8 cellular contexts compared by ENCODE assay signal in the genomic region with DNA sequence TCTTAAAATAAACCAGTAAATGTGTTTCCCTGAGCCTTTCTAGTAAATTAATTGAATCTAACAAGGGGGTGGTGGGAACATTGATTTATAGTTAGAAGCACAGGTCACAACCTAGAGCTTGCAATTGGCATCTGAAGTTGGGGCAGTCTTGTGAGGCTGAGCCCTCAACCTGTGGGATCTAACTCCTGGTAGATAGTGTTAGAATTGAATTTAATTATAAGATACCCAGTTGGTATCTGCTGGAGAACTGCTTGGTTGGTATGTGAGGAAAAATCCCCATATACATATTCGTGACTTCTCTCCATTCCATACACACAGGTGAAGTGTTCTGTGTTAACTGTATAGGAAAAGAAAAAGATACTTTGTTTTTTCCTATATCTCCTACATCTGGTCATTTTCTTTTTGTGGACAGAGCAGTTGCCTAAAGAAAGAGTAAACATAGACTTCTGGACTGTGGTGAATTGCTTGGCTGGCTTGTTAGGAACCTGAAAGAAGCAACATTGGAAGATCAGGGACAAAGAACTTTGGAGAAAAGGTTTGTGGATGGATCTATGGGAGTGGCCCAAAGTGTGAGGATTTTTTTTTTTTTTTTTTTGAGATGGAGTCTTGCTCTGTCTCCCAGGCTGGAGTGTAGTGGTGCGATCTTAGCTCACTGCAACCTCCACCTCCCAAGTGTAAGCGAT.
"Had no signal": no experiment of that assay in that cellular context is flagged by ENCODE, and none has a peak within 500 bp of the region (broad histone marks: within the 10 kb centered on the region; RNA-seq: fewer than 3 reads in every experiment).

No MANE protein-coding gene starts in this region.

- FAIRE-seq: H1, H54 had no signal

- H3K4me2 ChIP-seq: GM23338, KMS-11 had no signal

- H3K9ac ChIP-seq: KMS-11 had no signal

- H3K4me3 ChIP-seq: GM23338 had no signal

- ATAC-seq: GM23338 had no signal

- H3K4me3 Mint-ChIP-seq: GM23338, H9, IgD-negative memory B cell had no signal

- H3K27ac Mint-ChIP-seq: GM23338, H9, IgD-negative memory B cell had no signal

- H3K27ac ChIP-seq: KMS-11 had no signal

- DNase-seq: HCEC 1CT, KBM-7 had no signal

- H2AFZ ChIP-seq: GM23338 had no signal
